11 cellular contexts compared by ENCODE assay signal in genomic region chrX:13661735-13662536, GRCh38. TPM values are rescaled to one million over a fixed set of nuclear protein-coding genes. Genes with fewer than 3 reads are reported as not detected.
DNase-seq lines count a peak whose midpoint lies in the region; ATAC-seq and TF ChIP-seq lines count a peak whose summit lies in the region.
"Had no signal": no experiment of that assay in that cellular context is flagged by ENCODE, and none has a peak within 500 bp of the region (broad histone marks: within the 10 kb centered on the region; RNA-seq: fewer than 3 reads in every experiment).

No MANE protein-coding gene starts in this region.

- no peaks in the 10 kb centered on the region for H3K27me3 ChIP-seq in ovary

- peaks cover 26% of the 10 kb centered on the region for H3K4me1 Mint-ChIP-seq in activated CD4-positive, alpha-beta memory T cell treated with anti-CD3 and anti-CD28 coated beads, Interleukin-2, amount 10 ng/mL, durations not matched to agents 7 days and 5 days

- H3K4me1 ChIP-seq in ovary (ENCODE audit: insufficient read depth) = peaks cover 2% of the 10 kb centered on the region

- peak overlapping the region; percentile 6 for H3K4me3 ChIP-seq in ovary

- H3K9me3 ChIP-seq in ovary = no peaks in the 10 kb centered on the region

- no peak for TF ChIP-seq CTCF in ovary (IDR thresholded peaks at IDR 0.05)
- TF ChIP-seq CTCF in GM10248 (IDR thresholded peaks at IDR 0.05; ENCODE audit: control extremely low read depth, extremely low read depth, low read depth, missing control alignments) = no peak

- CTCF ChIA-PET in activated CD4-positive, alpha-beta memory T cell treated with anti-CD3 and anti-CD28 coated beads, Interleukin-2, amount 10 ng/mL, durations not matched to agents 7 days and 5 days (lab: Charles Lee) = interaction anchor here (0.7 to 2.0 kb wide), 5 partner anchors 9 to 84 kb away, joined by 3 to 7 read pairs (median 4); partner anchors contain the start of gene TCEANC
- CTCF ChIA-PET in GM10248 (lab: Yijun Ruan, JAX) = interaction anchor here (0.7 to 1.5 kb wide), 7 partner anchors 18 to 370 kb away, joined by 3 to 6 read pairs (median 4); no protein-coding TSS in a partner anchor

- intact Hi-C loops in ovary (cut with DNase I) = no loop called here

- WGBS in ovary, 3 donors = 55 to 64% (median 55%) methylated on average over 13 of the region's 13 CpGs

- no peaks in the 10 kb centered on the region for H3K27me3 Mint-ChIP-seq in activated CD4-positive, alpha-beta memory T cell treated with anti-CD3 and anti-CD28 coated beads, Interleukin-2, amount 10 ng/mL, durations not matched to agents 7 days and 5 days
- H3K27me3 Mint-ChIP-seq: progenitor cell of endocrine pancreas had no signal

- TF ChIP-seq POLR2A in ovary (IDR thresholded peaks at IDR 0.05) = no peak

- POLR2A ChIA-PET in activated CD4-positive, alpha-beta memory T cell treated with anti-CD3 and anti-CD28 coated beads, Interleukin-2, amount 10 ng/mL, durations not matched to agents 7 days and 5 days (lab: Charles Lee) = interaction anchor here (0.8 to 2.0 kb wide), 6 partner anchors 9 to 368 kb away, joined by 3 to 31 read pairs (median 6); partner anchors contain the start of genes GEMIN8, OFD1, RAB9A and TCEANC
- POLR2A ChIA-PET in GM10248 (lab: Yijun Ruan, JAX) = interaction anchor here (0.9 kb wide), 1 partner anchor 91 kb away, joined by 3 read pairs; no protein-coding TSS in a partner anchor

- peak overlapping the region; percentile 43 for H3K4me3 Mint-ChIP-seq in activated CD4-positive, alpha-beta memory T cell treated with anti-CD3 and anti-CD28 coated beads, Interleukin-2, amount 10 ng/mL, durations not matched to agents 7 days and 5 days

- H3K9me3 Mint-ChIP-seq in activated CD4-positive, alpha-beta memory T cell treated with anti-CD3 and anti-CD28 coated beads, Interleukin-2, amount 10 ng/mL, durations not matched to agents 7 days and 5 days = no peaks in the 10 kb centered on the region

- peak overlapping the region; percentile 67 for H3K27ac Mint-ChIP-seq in activated CD4-positive, alpha-beta memory T cell treated with anti-CD3 and anti-CD28 coated beads, Interleukin-2, amount 10 ng/mL, durations not matched to agents 7 days and 5 days
- H3K27ac Mint-ChIP-seq: progenitor cell of endocrine pancreas had no signal

- ATAC-seq in activated CD4-positive, CD25-positive, alpha-beta regulatory T cell treated with anti-CD3 and anti-CD28 coated beads, Interleukin-2, amount 50 U/mL, for 24 hours = peak; percentile 78 to 92
- ATAC-seq in GM19324 (IDR thresholded peaks at IDR 0.05; ENCODE audit: low FRiP score, unreplicated experiment) = peak; percentile 51

- H3K36me3 ChIP-seq in ovary = no peaks in the 10 kb centered on the region

- DNase-seq in activated CD4-positive, CD25-positive, alpha-beta regulatory T cell (lab: John Stamatoyannopoulos, UW) = no peak
- DNase-seq in activated CD4-positive, alpha-beta memory T cell treated with anti-CD3 and anti-CD28 coated beads, Interleukin-2, amount 10 ng/mL, durations not matched to agents 7 days and 5 days = no peak
- DNase-seq in ovary (no peak), putamen (ENCODE audit: low spot score) (no peak), GM10248 (ENCODE audit: extremely low spot score) (no peak)
- no peak for DNase-seq in activated CD8-positive, alpha-beta memory T cell treated with anti-CD3 and anti-CD28 coated beads for 24 hours
- DNase-seq: activated CD4-positive, CD25-positive, alpha-beta regulatory T cell treated with anti-CD3 and anti-CD28 coated beads, Interleukin-2, amount 50 U/mL, for 72 hours; NCI-H345 had no signal

- no peak for TF ChIP-seq EP300 in ovary (IDR thresholded peaks at IDR 0.05)

- H3K27ac ChIP-seq in ovary = peak overlapping the region in 1 of 2 donors; percentile 13

- H3K36me3 Mint-ChIP-seq in activated CD4-positive, alpha-beta memory T cell treated with anti-CD3 and anti-CD28 coated beads, Interleukin-2, amount 10 ng/mL, durations not matched to agents 7 days and 5 days (ENCODE audit: low read depth) = peaks cover 18% of the 10 kb centered on the region

RNA-seq across cellular contexts. Expression of gene TCEANC, which starts 9.0 kb away (rescaled TPM):
- 1 to 10 TPM; 4.3 to 4.6 TPM for total RNA-seq in activated CD4-positive, alpha-beta memory T cell treated with anti-CD3 and anti-CD28 coated beads, Interleukin-2, amount 10 ng/mL, durations not matched to agents 7 days and 5 days
- total RNA-seq in ovary = 1 to 10 TPM; 3.1 to 9.2 (median 4.8) TPM
- polyA plus RNA-seq in ovary = 1 to 10 TPM; 2.6 to 3.9 TPM

RNA-seq across cellular contexts. Expression of gene RAB9A, which starts 27.0 kb away (rescaled TPM):
- 10 to 100 TPM; 16.8 to 17.5 TPM for total RNA-seq in activated CD4-positive, alpha-beta memory T cell treated with anti-CD3 and anti-CD28 coated beads, Interleukin-2, amount 10 ng/mL, durations not matched to agents 7 days and 5 days
- 10 to 100 TPM; 22.3 to 37.2 (median 26.2) TPM for total RNA-seq in ovary
- polyA plus RNA-seq in ovary = 10 to 100 TPM; 29.2 to 46.3 TPM
